In the genomic region with DNA sequence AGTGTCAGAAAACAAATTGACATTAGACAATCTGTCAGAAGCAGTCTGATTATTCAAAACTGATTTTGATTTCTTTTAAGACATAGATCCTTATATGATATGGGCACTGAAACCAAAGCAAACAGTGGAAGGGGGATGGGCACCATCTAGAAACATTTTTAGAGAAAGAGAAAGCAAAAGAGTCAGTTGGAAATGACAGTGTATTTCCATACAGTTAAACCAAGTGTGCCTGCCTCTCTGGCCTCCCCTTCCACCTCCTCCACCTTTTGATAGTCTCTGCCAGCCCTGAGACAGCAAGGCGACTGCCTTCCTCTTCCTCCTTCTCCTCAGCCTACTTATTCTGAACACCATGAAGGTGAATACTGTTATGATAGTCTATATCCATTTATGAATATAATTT, we compare ENCODE assay signal across 26 cellular contexts.
"Had no signal": no experiment of that assay in that cellular context is flagged by ENCODE, and none has a peak within 500 bp of the region (broad histone marks: within the 10 kb centered on the region; RNA-seq: fewer than 3 reads in every experiment).

No MANE protein-coding gene starts in this region.

- H3K4me1 ChIP-seq: left lung, right lobe of liver, testis, vagina had no signal

- H3K27ac Mint-ChIP-seq: activated naive CD4-positive, alpha-beta T cell treated with anti-CD3 and anti-CD28 coated beads, Interleukin-2, amount 50 U/mL, for 72 hours; activated T-cell treated with anti-CD3 and anti-CD28 coated beads, Interleukin-2, amount 50 U/mL, for 24 hours; activated T-helper 17 cell treated with anti-CD3 and anti-CD28 coated beads, Interleukin-2, amount 50 U/mL, for 72 hours; naive B cell; stimulated activated effector memory CD8-positive, alpha-beta T cell treated with anti-CD3 and anti-CD28 coated beads, Interleukin-12 subunit alpha, Interleukin-12 subunit beta, amount 100 ng/mL, for 72 hours; stimulated activated naive CD8-positive, alpha-beta T cell treated with anti-CD3 and anti-CD28 coated beads, Interleukin-15, amount 100 ng/mL, for 72 hours; WTC11 had no signal

- FAIRE-seq: kidney had no signal

- DNase-seq: activated CD8-positive, alpha-beta memory T cell treated with anti-CD3 and anti-CD28 coated beads for 24 hours; activated CD8-positive, alpha-beta memory T cell treated with anti-CD3 and anti-CD28 coated beads, Interleukin-2, amount 50 U/mL, for 4 hours; activated T-cell treated with anti-CD3 and anti-CD28 coated beads, Interleukin-2, amount 50 U/mL, for 24 hours; aorta; brain microvascular endothelial cell; caudate nucleus; dermis blood vessel endothelial cell; effector CD8-positive, alpha-beta T cell; erythroblast; foreskin fibroblast; kidney; left lung; naive B cell; occipital lobe; right lobe of liver; stimulated activated CD4-positive, alpha-beta T cell treated with anti-CD3 and anti-CD28 coated beads, Interleukin-2, amount 100 ng/mL, for 24 hours; stimulated activated naive CD8-positive, alpha-beta T cell treated with anti-CD3 and anti-CD28 coated beads, Interleukin-15, amount 100 ng/mL, for 72 hours; testis; trophoblast cell had no signal

- H3K4me1 Mint-ChIP-seq: activated T-helper 17 cell treated with anti-CD3 and anti-CD28 coated beads, Interleukin-2, amount 50 U/mL, for 72 hours; naive B cell; stimulated activated effector memory CD8-positive, alpha-beta T cell treated with anti-CD3 and anti-CD28 coated beads, Interleukin-12 subunit alpha, Interleukin-12 subunit beta, amount 100 ng/mL, for 72 hours; stimulated activated naive CD8-positive, alpha-beta T cell treated with anti-CD3 and anti-CD28 coated beads, Interleukin-15, amount 100 ng/mL, for 72 hours had no signal

- H3K4me3 Mint-ChIP-seq: activated T-cell treated with anti-CD3 and anti-CD28 coated beads, Interleukin-2, amount 50 U/mL, for 24 hours; activated T-helper 17 cell treated with anti-CD3 and anti-CD28 coated beads, Interleukin-2, amount 50 U/mL, for 72 hours; naive B cell; stimulated activated effector memory CD8-positive, alpha-beta T cell treated with anti-CD3 and anti-CD28 coated beads, Interleukin-12 subunit alpha, Interleukin-12 subunit beta, amount 100 ng/mL, for 72 hours; stimulated activated naive CD8-positive, alpha-beta T cell treated with anti-CD3 and anti-CD28 coated beads, Interleukin-15, amount 100 ng/mL, for 72 hours; WTC11 had no signal

- ATAC-seq: activated naive CD4-positive, alpha-beta T cell treated with anti-CD3 and anti-CD28 coated beads, Interleukin-2, amount 50 U/mL, for 72 hours; activated T-helper 17 cell treated with anti-CD3 and anti-CD28 coated beads, Interleukin-2, amount 50 U/mL, for 72 hours; left lung; right lobe of liver; stimulated activated effector memory CD8-positive, alpha-beta T cell treated with anti-CD3 and anti-CD28 coated beads, Interleukin-12 subunit alpha, Interleukin-12 subunit beta, amount 100 ng/mL, for 72 hours; stimulated activated naive CD8-positive, alpha-beta T cell treated with anti-CD3 and anti-CD28 coated beads, Interleukin-15, amount 100 ng/mL, for 72 hours; WTC11 had no signal

- H3K36me3 ChIP-seq: brain microvascular endothelial cell, left lung, right lobe of liver, vagina had no signal

- H3K4me3 ChIP-seq: left lung, lung, right lobe of liver, skin epidermis, testis, vagina had no signal

- H3K27me3 ChIP-seq: brain microvascular endothelial cell, left lung, right lobe of liver, testis, vagina had no signal

- H3K36me3 Mint-ChIP-seq: activated naive CD4-positive, alpha-beta T cell treated with anti-CD3 and anti-CD28 coated beads, Interleukin-2, amount 50 U/mL, for 72 hours; naive B cell; stimulated activated effector memory CD8-positive, alpha-beta T cell treated with anti-CD3 and anti-CD28 coated beads, Interleukin-12 subunit alpha, Interleukin-12 subunit beta, amount 100 ng/mL, for 72 hours; WTC11 had no signal

- H3K27me3 Mint-ChIP-seq: activated T-cell treated with anti-CD3 and anti-CD28 coated beads, Interleukin-2, amount 50 U/mL, for 24 hours; activated T-helper 17 cell treated with anti-CD3 and anti-CD28 coated beads, Interleukin-2, amount 50 U/mL, for 72 hours; naive B cell; stimulated activated naive CD8-positive, alpha-beta T cell treated with anti-CD3 and anti-CD28 coated beads, Interleukin-15, amount 100 ng/mL, for 72 hours had no signal

- H3K27ac ChIP-seq: brain microvascular endothelial cell, left lung, right lobe of liver, skin epidermis, testis, vagina had no signal

- H3K9me3 ChIP-seq: right lobe of liver, testis, vagina had no signal

- H3K9me3 Mint-ChIP-seq: WTC11 had no signal
